ENCODE assay signal across 31 cellular contexts in the genomic region with DNA sequence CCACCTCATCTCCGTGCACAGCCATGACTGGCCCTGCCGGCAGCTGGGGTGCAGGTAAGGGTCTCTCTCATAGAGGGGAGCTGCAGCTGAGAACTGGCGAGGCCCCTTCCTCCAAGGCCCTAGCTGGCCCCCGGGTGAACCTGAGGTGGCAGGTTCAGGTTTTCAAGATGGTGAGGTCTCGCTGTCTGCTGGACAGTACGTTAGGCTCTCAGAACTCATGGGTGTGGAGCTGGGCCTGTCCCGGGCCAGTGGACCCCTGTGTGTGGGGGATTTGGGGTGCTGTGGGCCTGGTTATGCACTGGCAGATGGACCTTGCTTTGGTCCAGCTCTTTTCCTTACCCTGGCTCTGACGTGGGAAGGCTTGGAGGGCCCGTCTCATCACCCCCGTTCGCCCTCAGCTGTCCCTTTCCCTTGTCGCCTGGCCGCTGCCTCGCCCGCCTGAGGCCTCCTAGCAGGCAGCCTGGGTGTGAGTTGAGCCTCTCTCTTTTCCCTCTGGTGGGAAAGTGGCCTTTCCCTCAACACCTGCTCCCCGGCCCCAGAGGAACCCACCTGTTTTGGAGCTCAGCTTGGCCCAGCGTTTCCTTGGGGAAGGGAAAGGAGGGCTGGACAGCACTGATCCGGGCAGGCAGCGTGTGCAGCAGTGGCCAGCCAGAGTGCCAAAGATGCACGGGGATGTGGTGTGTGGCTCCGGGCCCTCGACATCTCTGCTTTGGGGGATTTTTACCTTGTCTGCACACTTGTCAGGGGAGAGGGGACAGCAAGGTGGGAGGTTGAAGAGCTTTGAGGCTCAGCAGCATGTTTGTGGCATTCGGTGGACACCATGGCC. TPM values are rescaled to one million over a fixed set of nuclear protein-coding genes. Genes with fewer than 3 reads are reported as not detected.
A peak's percentile ranks its signal among the peaks of the same experiment; 100 is the strongest.
DNase-seq lines count a peak whose midpoint lies in the region; ATAC-seq, FAIRE-seq and TF ChIP-seq lines count a peak whose summit lies in the region.
"Had no signal": no experiment of that assay in that cellular context is flagged by ENCODE, and none has a peak within 500 bp of the region (broad histone marks: within the 10 kb centered on the region; RNA-seq: fewer than 3 reads in every experiment).

No MANE protein-coding gene starts in this region.

- no peaks in the 10 kb centered on the region for H3K9me3 ChIP-seq in HepG2 (ENCODE audit: low read length)

- intact Hi-C loops in Calu3 (cut with micrococcal nuclease; ENCODE audit: unreplicated experiment) (no loop called here), HepG2 (cut with micrococcal nuclease; ENCODE audit: unreplicated experiment) (no loop called here)

- H3K4me1 ChIP-seq in HepG2 (ENCODE audit: insufficient read depth, low read length), result no peaks in the 10 kb centered on the region
- H3K4me1 ChIP-seq: SJCRH30 had no signal

- DNase-seq in Calu3, result no peak
- no peak for DNase-seq in activated naive CD8-positive, alpha-beta T cell treated with anti-CD3 and anti-CD28 coated beads, Interleukin-2, amount 50 U/mL, for 24 hours
- no peak for DNase-seq in HepG2 (ENCODE audit: low spot score)
- no peak for DNase-seq in stimulated activated effector memory CD8-positive, alpha-beta T cell treated with anti-CD3 and anti-CD28 coated beads, Interleukin-12 subunit alpha, Interleukin-12 subunit beta, amount 100 ng/mL, for 72 hours (ENCODE audit: low spot score in 2 of 2)
- DNase-seq in stimulated activated CD4-positive, alpha-beta T cell treated with anti-CD3 and anti-CD28 coated beads, Interleukin-1b, Interleukin-23, amount 100 ng/mL, for 48 hours, result no peak
- no peak for DNase-seq in COLO668 (lab: John Stamatoyannopoulos, UW; ENCODE audit: unreplicated experiment)
- DNase-seq: 8988T, ACHN, BE2C, DMS53, GOT3, KBM-7, MV-4-11, NCI-H1105, NCI-H146, NCI-H1930, NCI-H2107, NCI-H524, NCI-H748 treated with DMSO at 0.1 percent for 48 hours, PC-3, SJCRH30 had no signal

- no peak overlapping the region for H3K9ac ChIP-seq in HepG2 (ENCODE audit: insufficient read depth, low read depth, low read length)

- peaks cover 0 to 16% of the 10 kb centered on the region in 2 experiments; a peak in 1 of 5 replicates for H3K27me3 ChIP-seq in HepG2 (ENCODE audit: control insufficient read depth in 1 of 2, insufficient read depth in 2 of 2, low read length in 2 of 2)
- H3K27me3 ChIP-seq: BE2C, SJCRH30 had no signal

- H3K9me3 Mint-ChIP-seq in Calu3 (ENCODE audit: low read depth, unreplicated experiment), result no peaks in the 10 kb centered on the region
- H3K9me3 Mint-ChIP-seq in activated naive CD8-positive, alpha-beta T cell treated with anti-CD3 and anti-CD28 coated beads, Interleukin-2, amount 50 U/mL, for 24 hours, result no peaks in the 10 kb centered on the region
- no peaks in the 10 kb centered on the region for H3K9me3 Mint-ChIP-seq in stimulated activated effector memory CD8-positive, alpha-beta T cell treated with anti-CD3 and anti-CD28 coated beads, Interleukin-12 subunit alpha, Interleukin-12 subunit beta, amount 100 ng/mL, for 72 hours
- H3K9me3 Mint-ChIP-seq: CD14-positive monocyte had no signal

- no peak for FAIRE-seq in HepG2 (lab: Jason Lieb, UNC)

- TF ChIP-seq EP300 in HepG2 (IDR thresholded peaks at IDR 0.05; ENCODE audit: low read depth in 2 of 2, low read length in 2 of 2), result no peak
- no peak for TF ChIP-seq EP300 in HepG2 (CRISPR knock-in tag; IDR thresholded peaks at IDR 0.05; ENCODE audit: borderline replicate concordance)

- TF ChIP-seq RAD21 in HepG2 (CRISPR knock-in tag; IDR thresholded peaks at IDR 0.05), result no peak

- H3K4me2 ChIP-seq in HepG2 (ENCODE audit: low read depth, low read length), result no peak overlapping the region

- H4K20me1 ChIP-seq in HepG2 (ENCODE audit: insufficient read depth, low read length), result no peaks in the 10 kb centered on the region

- POLR2A ChIA-PET in HepG2 (lab: Yijun Ruan, JAX), result no interaction called here

- H3K36me3 ChIP-seq in HepG2 (replicated peaks in 1 of 2; ENCODE audit: control insufficient read depth in 1 of 2, insufficient read depth in 2 of 2, low read length in 2 of 2), result peaks cover 8 to 9% of the 10 kb centered on the region in 2 experiments; a peak in 2 of 5 replicates

- 82% methylated on average over 16 of the region's 23 CpGs for WGBS in HepG2 (ENCODE audit: low lambda C conversion rate)

- peaks cover 10% of the 10 kb centered on the region for H3K36me3 Mint-ChIP-seq in Calu3 (ENCODE audit: insufficient read depth, unreplicated experiment)
- peaks cover under 1% of the 10 kb centered on the region for H3K36me3 Mint-ChIP-seq in activated naive CD8-positive, alpha-beta T cell treated with anti-CD3 and anti-CD28 coated beads, Interleukin-2, amount 50 U/mL, for 24 hours (ENCODE audit: low read depth)
- peaks cover 7% of the 10 kb centered on the region for H3K36me3 Mint-ChIP-seq in stimulated activated effector memory CD8-positive, alpha-beta T cell treated with anti-CD3 and anti-CD28 coated beads, Interleukin-12 subunit alpha, Interleukin-12 subunit beta, amount 100 ng/mL, for 72 hours

- H3K4me3 Mint-ChIP-seq in Calu3 (ENCODE audit: low read depth, unreplicated experiment), result no peak overlapping the region
- no peak overlapping the region for H3K4me3 Mint-ChIP-seq in activated naive CD8-positive, alpha-beta T cell treated with anti-CD3 and anti-CD28 coated beads, Interleukin-2, amount 50 U/mL, for 24 hours
- no peak overlapping the region for H3K4me3 Mint-ChIP-seq in stimulated activated effector memory CD8-positive, alpha-beta T cell treated with anti-CD3 and anti-CD28 coated beads, Interleukin-12 subunit alpha, Interleukin-12 subunit beta, amount 100 ng/mL, for 72 hours
- H3K4me3 Mint-ChIP-seq: CD14-positive monocyte had no signal

- H2AFZ ChIP-seq in HepG2 (ENCODE audit: low read length), result no peak overlapping the region

- no peaks in the 10 kb centered on the region for H3K4me1 Mint-ChIP-seq in Calu3 (ENCODE audit: low read depth, unreplicated experiment)
- peaks cover 2% of the 10 kb centered on the region for H3K4me1 Mint-ChIP-seq in activated naive CD8-positive, alpha-beta T cell treated with anti-CD3 and anti-CD28 coated beads, Interleukin-2, amount 50 U/mL, for 24 hours
- peaks cover 11% of the 10 kb centered on the region for H3K4me1 Mint-ChIP-seq in stimulated activated effector memory CD8-positive, alpha-beta T cell treated with anti-CD3 and anti-CD28 coated beads, Interleukin-12 subunit alpha, Interleukin-12 subunit beta, amount 100 ng/mL, for 72 hours

- no peak overlapping the region for H3K27ac ChIP-seq in HepG2 (ENCODE audit: extremely low read length, insufficient read depth, low read length)
- H3K27ac ChIP-seq: SJCRH30 had no signal

- no peak overlapping the region for H3K4me3 ChIP-seq in HepG2 (replicated peaks in 1 of 3; ENCODE audit: insufficient read depth in 1 of 3, low read depth in 2 of 3, low read length in 3 of 3)
- H3K4me3 ChIP-seq: SJCRH30 had no signal

- in situ Hi-C loops in HepG2 (cut with HindIII; ENCODE audit: extremely low pct_ligation_motif_present, low pct_unique_long_range_greater_than_20kb), result no loop called here

- H3K27me3 Mint-ChIP-seq in Calu3 (ENCODE audit: unreplicated experiment), result no peaks in the 10 kb centered on the region
- H3K27me3 Mint-ChIP-seq in activated naive CD8-positive, alpha-beta T cell treated with anti-CD3 and anti-CD28 coated beads, Interleukin-2, amount 50 U/mL, for 24 hours, result no peaks in the 10 kb centered on the region

- peak overlapping the region; percentile 23 for H3K27ac Mint-ChIP-seq in Calu3 (ENCODE audit: unreplicated experiment)
- peak overlapping the region; percentile 35 for H3K27ac Mint-ChIP-seq in activated naive CD8-positive, alpha-beta T cell treated with anti-CD3 and anti-CD28 coated beads, Interleukin-2, amount 50 U/mL, for 24 hours
- H3K27ac Mint-ChIP-seq in stimulated activated effector memory CD8-positive, alpha-beta T cell treated with anti-CD3 and anti-CD28 coated beads, Interleukin-12 subunit alpha, Interleukin-12 subunit beta, amount 100 ng/mL, for 72 hours, result peak overlapping the region; percentile 45

- ATAC-seq in activated naive CD8-positive, alpha-beta T cell treated with anti-CD3 and anti-CD28 coated beads, Interleukin-2, amount 50 U/mL, for 24 hours, result no peak
- ATAC-seq in HepG2, result no peak
- ATAC-seq in stimulated activated effector memory CD8-positive, alpha-beta T cell treated with anti-CD3 and anti-CD28 coated beads, Interleukin-12 subunit alpha, Interleukin-12 subunit beta, amount 100 ng/mL, for 72 hours, result no peak
- no peak for ATAC-seq in HG02642 (IDR thresholded peaks at IDR 0.05; ENCODE audit: poor library complexity, unreplicated experiment)
- ATAC-seq: PC-3, Right ventricle myocardium inferior, SK-N-SH treated with all-trans-retinoic acid at 6 μM for 48 hours had no signal

- CTCF ChIA-PET in Calu3 (lab: Charles Lee), result interaction anchor here (0.6 kb wide), 1 partner anchor 627 kb away, joined by 5 read pairs; no protein-coding TSS in a partner anchor
- CTCF ChIA-PET in HepG2 (lab: Yijun Ruan, JAX; ENCODE audit: low intra/inter-chr PET ratio, low total read pairs), result no interaction called here

- no peaks in the 10 kb centered on the region for H3K79me2 ChIP-seq in HepG2 (ENCODE audit: insufficient read depth, low read length)

- TF ChIP-seq CTCF in Calu3 (IDR thresholded peaks at IDR 0.05; ENCODE audit: unreplicated experiment), result no peak
- TF ChIP-seq CTCF in HepG2 (CRISPR knock-in tag; IDR thresholded peaks at IDR 0.05), result no peak

- BruUV-seq in Calu3 (replicated peaks; lab: Mats Ljungman, UMichigan) (no TSS peak), HepG2 (replicated peaks; lab: Mats Ljungman, UMichigan) (no TSS peak)

- no peak for TF ChIP-seq POLR2A in HepG2 (IDR thresholded peaks at IDR 0.05; ENCODE audit: insufficient read depth in 1 of 2, low read depth in 2 of 2, low read length in 2 of 2)

RNA-seq across cellular contexts. Expression of gene IL31, which starts 28.3 kb away (rescaled TPM):
- not detected in 2 replicates for total RNA-seq in Calu3 (2022)
- total RNA-seq in HepG2 (2016; rRNA removed; fragmentation: Illumina TruSeq; extraction: Trizol), result not detected in 2 replicates
- total RNA-seq in HepG2 (2016; cell fraction: cytosol; rRNA removed; fragmentation: Illumina TruSeq; extraction: Trizol; ENCODE audit: low read depth), result not detected in 2 replicates
- not detected in 2 replicates for total RNA-seq in HepG2 (2016; cell fraction: insoluble cytoplasmic fraction; rRNA removed; fragmentation: Illumina TruSeq; extraction: Trizol)
- not detected in 2 replicates for total RNA-seq in HepG2 (2016; cell fraction: membrane; rRNA removed; fragmentation: Illumina TruSeq; extraction: Trizol)
- not detected in 2 replicates for total RNA-seq in HepG2 (2016; cell fraction: nucleus; rRNA removed; fragmentation: Illumina TruSeq; extraction: Trizol)
- not detected in 2 replicates for polyA plus RNA-seq in HepG2 (2011; rRNA removed)
- not detected in 2 replicates for polyA plus RNA-seq in HepG2 (2011; cell fraction: cytosol; rRNA removed)
- polyA plus RNA-seq in HepG2 (2011; cell fraction: nucleus; rRNA removed), result not detected in 2 replicates
- not detected in 2 replicates for polyA plus RNA-seq in HepG2 (2012)
- polyA plus RNA-seq in HepG2 (2016; cell fraction: cytosol; fragmentation: Illumina TruSeq; extraction: Trizol; ENCODE audit: low read depth), result not detected in 2 replicates
- not detected in 2 replicates for polyA plus RNA-seq in HepG2 (2016; cell fraction: insoluble cytoplasmic fraction; fragmentation: Illumina TruSeq; extraction: Trizol; ENCODE audit: low read depth)
- not detected in 2 replicates for polyA plus RNA-seq in HepG2 (2016; cell fraction: membrane; fragmentation: Illumina TruSeq; extraction: Trizol; ENCODE audit: low read depth)
- not detected in 2 replicates for polyA plus RNA-seq in HepG2 (2016; cell fraction: nucleus; fragmentation: Illumina TruSeq; extraction: Trizol; ENCODE audit: insufficient read depth, low read depth)
- not detected in 2 replicates for polyA minus RNA-seq in HepG2 (2011; rRNA and poly(A)+ RNA removed; ENCODE audit: low replicate concordance)
- polyA minus RNA-seq in HepG2 (2011; cell fraction: cytosol; rRNA and poly(A)+ RNA removed), result not detected in 2 replicates
- not detected in 2 replicates for polyA minus RNA-seq in HepG2 (2011; cell fraction: nucleus; rRNA and poly(A)+ RNA removed)
- total RNA-seq: Daoy, G401, HT-29, LHCN-M2, MCF 10A, PC-3, Right ventricle myocardium inferior, RPMI7951, SJCRH30 had no signal
- polyA plus RNA-seq: CD14-positive monocyte had no signal

RNA-seq across cellular contexts. Expression of gene LRRC43, which starts 37.2 kb away (rescaled TPM):
- total RNA-seq in Calu3 (2022) (not detected in 2 replicates), HepG2 (2016; rRNA removed; fragmentation: Illumina TruSeq; extraction: Trizol) (not detected in 2 replicates)
- total RNA-seq in HepG2 (2016; cell fraction: cytosol; rRNA removed; fragmentation: Illumina TruSeq; extraction: Trizol; ENCODE audit: low read depth), result not detected in 2 replicates
- total RNA-seq in HepG2 (2016; cell fraction: insoluble cytoplasmic fraction; rRNA removed; fragmentation: Illumina TruSeq; extraction: Trizol), result not detected in 2 replicates
- not detected in 2 replicates for total RNA-seq in HepG2 (2016; cell fraction: membrane; rRNA removed; fragmentation: Illumina TruSeq; extraction: Trizol)
- total RNA-seq in HepG2 (2016; cell fraction: nucleus; rRNA removed; fragmentation: Illumina TruSeq; extraction: Trizol), result not detected in 2 replicates
- not detected in 2 replicates for polyA plus RNA-seq in HepG2 (2011; rRNA removed)
- polyA plus RNA-seq in HepG2 (2011; cell fraction: cytosol; rRNA removed), result not detected in 2 replicates
- polyA plus RNA-seq in HepG2 (2011; cell fraction: nucleus; rRNA removed), result not detected in 2 replicates
- not detected in 2 replicates for polyA plus RNA-seq in HepG2 (2012)
- polyA plus RNA-seq in HepG2 (2016; cell fraction: cytosol; fragmentation: Illumina TruSeq; extraction: Trizol; ENCODE audit: low read depth), result not detected in 2 replicates
- polyA plus RNA-seq in HepG2 (2016; cell fraction: insoluble cytoplasmic fraction; fragmentation: Illumina TruSeq; extraction: Trizol; ENCODE audit: low read depth), result not detected in 2 replicates
- not detected in 2 replicates for polyA plus RNA-seq in HepG2 (2016; cell fraction: membrane; fragmentation: Illumina TruSeq; extraction: Trizol; ENCODE audit: low read depth)
- 0.68 TPM in 1 of 2 replicates, not detected in the other for polyA plus RNA-seq in HepG2 (2016; cell fraction: nucleus; fragmentation: Illumina TruSeq; extraction: Trizol; ENCODE audit: insufficient read depth, low read depth)
- not detected in 2 replicates for polyA minus RNA-seq in HepG2 (2011; rRNA and poly(A)+ RNA removed; ENCODE audit: low replicate concordance)
- not detected in 2 replicates for polyA minus RNA-seq in HepG2 (2011; cell fraction: cytosol; rRNA and poly(A)+ RNA removed)
- polyA minus RNA-seq in HepG2 (2011; cell fraction: nucleus; rRNA and poly(A)+ RNA removed), result not detected in 2 replicates
- total RNA-seq: G401, HT-29, LHCN-M2, MCF 10A had no signal
- polyA plus RNA-seq: CD14-positive monocyte had no signal

RNA-seq across cellular contexts. Expression of gene B3GNT4, which starts 57.8 kb away (rescaled TPM):
- total RNA-seq in Calu3 (2022) (0.47 and 1.1 TPM in 2 replicates), HepG2 (2016; rRNA removed; fragmentation: Illumina TruSeq; extraction: Trizol) (0.04 TPM in 1 of 2 replicates, not detected in the other)
- total RNA-seq in HepG2 (2016; cell fraction: cytosol; rRNA removed; fragmentation: Illumina TruSeq; extraction: Trizol; ENCODE audit: low read depth), result not detected in 2 replicates
- not detected in 2 replicates for total RNA-seq in HepG2 (2016; cell fraction: insoluble cytoplasmic fraction; rRNA removed; fragmentation: Illumina TruSeq; extraction: Trizol)
- not detected in 2 replicates for total RNA-seq in HepG2 (2016; cell fraction: membrane; rRNA removed; fragmentation: Illumina TruSeq; extraction: Trizol)
- not detected in 2 replicates for total RNA-seq in HepG2 (2016; cell fraction: nucleus; rRNA removed; fragmentation: Illumina TruSeq; extraction: Trizol)
- polyA plus RNA-seq in HepG2 (2011; rRNA removed), result 0.21 and 0.57 TPM in 2 replicates
- polyA plus RNA-seq in HepG2 (2011; cell fraction: cytosol; rRNA removed), result 0.10 and 0.27 TPM in 2 replicates
- 0.32 and 0.38 TPM in 2 replicates for polyA plus RNA-seq in HepG2 (2011; cell fraction: nucleus; rRNA removed)
- polyA plus RNA-seq in HepG2 (2012), result 0.23 and 0.41 TPM in 2 replicates
- polyA plus RNA-seq in HepG2 (2016; cell fraction: cytosol; fragmentation: Illumina TruSeq; extraction: Trizol; ENCODE audit: low read depth), result not detected in 2 replicates
- not detected in 2 replicates for polyA plus RNA-seq in HepG2 (2016; cell fraction: insoluble cytoplasmic fraction; fragmentation: Illumina TruSeq; extraction: Trizol; ENCODE audit: low read depth)
- not detected in 2 replicates for polyA plus RNA-seq in HepG2 (2016; cell fraction: membrane; fragmentation: Illumina TruSeq; extraction: Trizol; ENCODE audit: low read depth)
- not detected in 2 replicates for polyA plus RNA-seq in HepG2 (2016; cell fraction: nucleus; fragmentation: Illumina TruSeq; extraction: Trizol; ENCODE audit: insufficient read depth, low read depth)
- 0.14 and 1.1 TPM in 2 replicates for polyA minus RNA-seq in HepG2 (2011; rRNA and poly(A)+ RNA removed; ENCODE audit: low replicate concordance)
- polyA minus RNA-seq in HepG2 (2011; cell fraction: cytosol; rRNA and poly(A)+ RNA removed), result not detected in 2 replicates
- 0.52 TPM in 1 of 2 replicates, not detected in the other for polyA minus RNA-seq in HepG2 (2011; cell fraction: nucleus; rRNA and poly(A)+ RNA removed)
- total RNA-seq: Daoy, LHCN-M2, Right ventricle myocardium inferior, RPMI7951 had no signal
- polyA plus RNA-seq: CD14-positive monocyte had no signal
